Comparison of ENCODE assay signal across 11 cellular contexts in genomic region chr3:52524752-52525661, GRCh38. TPM values are rescaled to one million over a fixed set of nuclear protein-coding genes. Genes with fewer than 3 reads are reported as not detected.
DNase-seq lines count a peak whose midpoint lies in the region; TF ChIP-seq lines count a peak whose summit lies in the region.
"Had no signal": no experiment of that assay in that cellular context is flagged by ENCODE, and none has a peak within 500 bp of the region (broad histone marks: within the 10 kb centered on the region; RNA-seq: fewer than 3 reads in every experiment).

No MANE protein-coding gene starts in this region.

- H3K27me3 ChIP-seq in A673 (replicated peaks; ENCODE audit: insufficient read depth, low read depth, low read length, poor library complexity) (no peaks in the 10 kb centered on the region), PC-9 (ENCODE audit: insufficient read depth, low read depth) (no peaks in the 10 kb centered on the region), Karpas-422 (ENCODE audit: low read length) (no peaks in the 10 kb centered on the region)

- H3K36me3 Mint-ChIP-seq in nephron progenitor cell (ENCODE audit: low read depth), result peaks cover 36% of the 10 kb centered on the region
- H3K36me3 Mint-ChIP-seq: naive thymus-derived CD8-positive, alpha-beta T cell had no signal

- peaks cover 7% of the 10 kb centered on the region; the same call in 1 of the 2 replicates for H3F3A ChIP-seq in PC-9 (ENCODE audit: insufficient read depth, low read depth)

- H3K4me1 ChIP-seq in A673 (ENCODE audit: insufficient read depth, low read length, poor library complexity, severe bottlenecking) (peaks cover 5% of the 10 kb centered on the region), PC-9 (replicated peaks; ENCODE audit: insufficient read depth) (peaks cover 9% of the 10 kb centered on the region; the same call in 1 of the 2 replicates), Karpas-422 (ENCODE audit: low read length) (no peaks in the 10 kb centered on the region)

- H3K9me2 ChIP-seq in PC-9 (ENCODE audit: insufficient read depth) (no peaks in the 10 kb centered on the region), Karpas-422 (replicated peaks; ENCODE audit: insufficient read depth, low read length) (no peaks in the 10 kb centered on the region)

- peaks cover 9% of the 10 kb centered on the region for H3K36me3 ChIP-seq in A673 (ENCODE audit: insufficient read depth, low read length, poor library complexity, severe bottlenecking)
- H3K36me3 ChIP-seq in PC-9 (ENCODE audit: low read depth), result no peaks in the 10 kb centered on the region
- no peaks in the 10 kb centered on the region for H3K36me3 ChIP-seq in Karpas-422 (ENCODE audit: insufficient read depth, low read length)

- H3K79me2 ChIP-seq in PC-9 (ENCODE audit: low read depth), result no peaks in the 10 kb centered on the region
- no peaks in the 10 kb centered on the region for H3K79me2 ChIP-seq in Karpas-422 (ENCODE audit: low read length)

- H3K9me3 ChIP-seq in A673 (ENCODE audit: low read depth, low read length, poor library complexity, severe bottlenecking) (no peaks in the 10 kb centered on the region), PC-9 (ENCODE audit: insufficient read depth, low read depth) (no peaks in the 10 kb centered on the region), Karpas-422 (ENCODE audit: low read length) (no peaks in the 10 kb centered on the region)

- TF ChIP-seq CTCF in A673 (conservative IDR thresholded peaks at IDR 0.05; ENCODE audit: low read depth, low read length) (no peak), PC-9 (conservative IDR thresholded peaks at IDR 0.05) (no peak), fibroblast of villous mesenchyme (IDR thresholded peaks at IDR 0.05; ENCODE audit: insufficient read depth, low read depth, low read length) (no peak), nephron progenitor cell (IDR thresholded peaks at IDR 0.05) (no peak)

- peaks cover 35% of the 10 kb centered on the region for H3K4me1 Mint-ChIP-seq in nephron progenitor cell

- POLR2A ChIA-PET in A673 (lab: Charles Lee; ENCODE audit: low non-redundant PET) (no interaction called here), PC-9 (lab: Charles Lee; ENCODE audit: unreplicated experiment) (interaction anchor here (0.5 to 0.6 kb wide), 2 partner anchors 11 to 29 kb away, joined by 3 read pairs; partner anchors contain the start of gene UQCC5)

- H2AFZ ChIP-seq in PC-9, result no peak overlapping the region
- H2AFZ ChIP-seq in Karpas-422 (ENCODE audit: low read length), result no peak overlapping the region

- BruUV-seq in A673 (replicated peaks; lab: Mats Ljungman, UMichigan), result no TSS peak
- BruUV-seq in PC-9 (replicated peaks; lab: Mats Ljungman, UMichigan), result no TSS peak

- peak overlapping the region; percentile 57 for H3K27ac Mint-ChIP-seq in nephron progenitor cell

- H3K4me3 Mint-ChIP-seq in nephron progenitor cell, result no peak overlapping the region
- H3K4me3 Mint-ChIP-seq: naive thymus-derived CD8-positive, alpha-beta T cell had no signal

- H3K27ac ChIP-seq in A673 (ENCODE audit: low read depth, low read length, poor library complexity, severe bottlenecking) (no peak overlapping the region), PC-9 (0 out of 2 replicates have a peak overlapping the region, but pooled peaks have one; percentile 23), Karpas-422 (ENCODE audit: low read length) (no peak overlapping the region)

- H3K4me3 ChIP-seq in A673 (ENCODE audit: low read depth, low read length, poor library complexity, severe bottlenecking) (no peak overlapping the region), PC-9 (no peak overlapping the region), fibroblast of villous mesenchyme (ENCODE audit: low read depth, low read length) (no peak overlapping the region), Karpas-422 (ENCODE audit: low read length) (no peak overlapping the region)

- H4K20me1 ChIP-seq in PC-9 (ENCODE audit: insufficient read depth), result no peaks in the 10 kb centered on the region
- H4K20me1 ChIP-seq in Karpas-422 (ENCODE audit: insufficient read depth, low read depth, low read length), result no peaks in the 10 kb centered on the region

- H3K9ac ChIP-seq in Karpas-422 (ENCODE audit: low read length), result no peak overlapping the region

- no peaks in the 10 kb centered on the region for H3K27me3 Mint-ChIP-seq in nephron progenitor cell (ENCODE audit: low read depth, poor library complexity)
- H3K27me3 Mint-ChIP-seq: naive thymus-derived CD8-positive, alpha-beta T cell had no signal

- DNase-seq in A673 (ENCODE audit: low spot score) (peak; percentile 58), PC-9 (peak in 1 of 2 experiments; percentile 43), fibroblast of villous mesenchyme (ENCODE audit: low read depth) (peak; percentile 38), nephron progenitor cell (no peak), occipital lobe (lab: John Stamatoyannopoulos, UW) (no peak), Karpas-422 (no peak), NCI-H2196 (lab: John Stamatoyannopoulos, UW; ENCODE audit: unreplicated experiment) (no peak)
- no peak for DNase-seq in activated CD8-positive, alpha-beta memory T cell treated with anti-CD3 and anti-CD28 coated beads, Interleukin-2, amount 50 U/mL, for 4 hours
- DNase-seq: NCI-H2029 treated with DMSO at 0.1 percent for 48 hours; stimulated activated CD4-positive, alpha-beta T cell treated with anti-CD3 and anti-CD28 coated beads, Interleukin-1b, Interleukin-23, amount 100 ng/mL, for 48 hours had no signal

- intact Hi-C loops in A673 (cut with micrococcal nuclease; ENCODE audit: unreplicated experiment), result no loop called here
- intact Hi-C loops in PC-9 (cut with micrococcal nuclease; ENCODE audit: unreplicated experiment), result no loop called here

- no peak overlapping the region for H3K4me2 ChIP-seq in PC-9
- no peak overlapping the region for H3K4me2 ChIP-seq in Karpas-422 (ENCODE audit: low read depth, low read length, poor library complexity, severe bottlenecking)

- no peaks in the 10 kb centered on the region for H3K9me3 Mint-ChIP-seq in nephron progenitor cell
- H3K9me3 Mint-ChIP-seq: naive thymus-derived CD8-positive, alpha-beta T cell had no signal

- CTCF ChIA-PET in A673 (lab: Charles Lee), result no interaction called here
- CTCF ChIA-PET in PC-9 (lab: Charles Lee), result no interaction called here

RNA-seq across cellular contexts. Expression of gene NT5DC2, which starts 8.7 kb away (rescaled TPM):
- total RNA-seq in A673 (2021), result 108 and 147 TPM in 2 replicates
- total RNA-seq in PC-9 (2021), result 172 and 215 TPM in 2 replicates
- total RNA-seq in fibroblast of villous mesenchyme, result 45.8 and 85.0 TPM in 2 replicates
- total RNA-seq in occipital lobe, result 33.5 TPM
- 46.5 and 47.8 TPM in 2 replicates for total RNA-seq in Karpas-422 (2014; rRNA removed; shearing (Covaris generic); ENCODE audit: low replicate concordance)

RNA-seq across cellular contexts. Expression of gene UQCC5, which starts 11.4 kb away (rescaled TPM):
- total RNA-seq in A673 (2021) (10.3 and 14.4 TPM in 2 replicates), PC-9 (2021) (13.3 and 16.5 TPM in 2 replicates), fibroblast of villous mesenchyme (7.7 and 17.7 TPM in 2 replicates), occipital lobe (4.1 TPM)
- total RNA-seq in Karpas-422 (2014; rRNA removed; shearing (Covaris generic); ENCODE audit: low replicate concordance), result 23.4 and 29.7 TPM in 2 replicates

RNA-seq across cellular contexts. Expression of gene STAB1, which starts 29.9 kb away (rescaled TPM):
- total RNA-seq in A673 (2021) (0.41 TPM in 1 of 2 replicates, not detected in the other), PC-9 (2021) (0.04 TPM in 1 of 2 replicates, not detected in the other), fibroblast of villous mesenchyme (under 0.01 and 0.43 TPM in 2 replicates), occipital lobe (14.8 TPM)
- total RNA-seq in Karpas-422 (2014; rRNA removed; shearing (Covaris generic); ENCODE audit: low replicate concordance), result not detected in 2 replicates

Comparison
In these comparisons a context has a peak if more than half of its experiments do, and no peak if none do; other contexts are left out.
1. DNase-seq: peak in A673 (single experiment) and fibroblast of villous mesenchyme (single experiment); none in nephron progenitor cell (single experiment), occipital lobe (single experiment), Karpas-422 (single experiment), activated CD8-positive, alpha-beta memory T cell treated with anti-CD3 and anti-CD28 coated beads, Interleukin-2, amount 50 U/mL, for 4 hours (single experiment) and NCI-H2196 (single experiment).
2. RNA of gene STAB1, which starts 29.9 kb away (total RNA-seq): 14.8 TPM in occipital lobe (single experiment); under 0.01 to 0.43 TPM in fibroblast of villous mesenchyme, 0.41 TPM in A673, 0.04 TPM in PC-9 and not detected in Karpas-422; every median in the first group is over 10 times any median in the second.